In genomic region chr1:109919271-109919670, GRCh38 we compare ENCODE assay signal across 18 cellular contexts. TPM values are rescaled to one million over a fixed set of nuclear protein-coding genes. Genes with fewer than 3 reads are reported as not detected.
DNase-seq lines count a peak whose midpoint lies in the region; ATAC-seq and TF ChIP-seq lines count a peak whose summit lies in the region.
"Had no signal": no experiment of that assay in that cellular context is flagged by ENCODE, and none has a peak within 500 bp of the region (broad histone marks: within the 10 kb centered on the region; RNA-seq: fewer than 3 reads in every experiment).

No MANE protein-coding gene starts in this region.

- no peak overlapping the region for H3K9ac ChIP-seq in neuronal stem cell (ENCODE audit: low read depth, low read length, poor library complexity)

- H3K9me3 ChIP-seq in left ventricle myocardium inferior (replicated peaks) = no peaks in the 10 kb centered on the region
- peaks cover 0 to 3% of the 10 kb centered on the region in 2 donors for H3K9me3 ChIP-seq in neuronal stem cell (replicated peaks in 1 of 2; ENCODE audit: control insufficient read depth in 2 of 2, insufficient read depth in 1 of 2, low read depth in 1 of 2, low read length in 2 of 2)
- H3K9me3 ChIP-seq: HAP-1, SJSA1 had no signal

- WGBS in neuronal stem cell (ENCODE audit: extremely low coverage in 2 of 2, insufficient read length in 2 of 2, insufficient replicate concordance in 1 of 2), 2 donors = no CpG with 5 or more reads among the region's 5 CpGs

- DNase-seq in cardiac septum (ENCODE audit: low spot score) (peak; percentile 29), left ventricle myocardium inferior (no peak), iris pigment epithelial cell (ENCODE audit: low read depth) (peak; percentile 16), neuronal stem cell (ENCODE audit: low spot score) (no peak)
- DNase-seq in activated T-helper 1 cell treated with anti-CD3 and anti-CD28 coated beads, Interleukin-12 subunit alpha, Interleukin-12 subunit beta, Interleukin-2, Interleukin-4 antibody, amounts not matched to agents 30 ng/mL and 10 ng/mL and 1 ng/mL, durations not matched to agents 14 hours and 24 hours and 36 hours (ENCODE audit: low spot score) = no peak
- DNase-seq: CD8-positive, alpha-beta T cell; DND-41; GDM1; Kasumi-1; NCI-H1092; NCI-H2227 treated with DMSO at 0.1 percent for 48 hours; NCI-H526; NK-92 treated with Interleukin-12 subunit alpha and Interleukin-12 subunit beta, amount 100 ng/mL, for 24 hours had no signal

- no peak overlapping the region for H3K27ac ChIP-seq in left ventricle myocardium inferior (replicated peaks)
- no peak overlapping the region for H3K27ac ChIP-seq in neuronal stem cell (replicated peaks; ENCODE audit: low read length)
- H3K27ac ChIP-seq: SJSA1 had no signal

- ATAC-seq in GM21786 (IDR thresholded peaks at IDR 0.05; ENCODE audit: unreplicated experiment) (no peak), GM19351 (IDR thresholded peaks at IDR 0.05; ENCODE audit: unreplicated experiment) (no peak)
- ATAC-seq: CD8-positive, alpha-beta T cell had no signal

- peak overlapping the region; percentile 58 for H3K27ac Mint-ChIP-seq in activated T-helper 1 cell treated with anti-CD3 and anti-CD28 coated beads, Interleukin-12 subunit alpha, Interleukin-12 subunit beta, Interleukin-2, Interleukin-4 antibody, amounts not matched to agents 30 ng/mL and 10 ng/mL and 1 ng/mL, durations not matched to agents 14 hours and 24 hours and 36 hours
- H3K27ac Mint-ChIP-seq: B cell; CD8-positive, alpha-beta T cell had no signal

- H3K36me3 ChIP-seq in left ventricle myocardium inferior (peaks cover 98% of the 10 kb centered on the region), neuronal stem cell (replicated peaks in 1 of 2; ENCODE audit: control insufficient read depth in 2 of 2, insufficient read depth in 2 of 2, low read length in 2 of 2) (peaks cover 26 to 92% of the 10 kb centered on the region in 2 donors)

- H3K4me3 Mint-ChIP-seq in activated T-helper 1 cell treated with anti-CD3 and anti-CD28 coated beads, Interleukin-12 subunit alpha, Interleukin-12 subunit beta, Interleukin-2, Interleukin-4 antibody, amounts not matched to agents 30 ng/mL and 10 ng/mL and 1 ng/mL, durations not matched to agents 14 hours and 24 hours and 36 hours = no peak overlapping the region
- H3K4me3 Mint-ChIP-seq: B cell; CD8-positive, alpha-beta T cell had no signal

- H4K91ac ChIP-seq in neuronal stem cell (ENCODE audit: low read depth, low read length, poor library complexity) = no peak overlapping the region

- TF ChIP-seq CTCF in left ventricle myocardium inferior (IDR thresholded peaks at IDR 0.05; ENCODE audit: borderline replicate concordance) = no peak

- H3K27me3 Mint-ChIP-seq in activated T-helper 1 cell treated with anti-CD3 and anti-CD28 coated beads, Interleukin-12 subunit alpha, Interleukin-12 subunit beta, Interleukin-2, Interleukin-4 antibody, amounts not matched to agents 30 ng/mL and 10 ng/mL and 1 ng/mL, durations not matched to agents 14 hours and 24 hours and 36 hours (ENCODE audit: insufficient read depth) = no peaks in the 10 kb centered on the region

- H2BK120ac ChIP-seq in neuronal stem cell (ENCODE audit: low read depth, low read length) = no peak overlapping the region

- no peak overlapping the region for H2AFZ ChIP-seq in neuronal stem cell (ENCODE audit: low read length)

- intact Hi-C loops in cardiac septum (cut with DNase I) = no loop called here
- intact Hi-C loops in left ventricle myocardium inferior (cut with micrococcal nuclease) = loop anchor here (10.0 kb wide), 2 partner anchors 56 to 104 kb away; no protein-coding TSS in a partner anchor
- intact Hi-C loops in activated T-helper 1 cell treated with anti-CD3 and anti-CD28 coated beads, Interleukin-12 subunit alpha, Interleukin-12 subunit beta, Interleukin-2, Interleukin-4 antibody, amounts not matched to agents 30 ng/mL and 10 ng/mL and 1 ng/mL, durations not matched to agents 14 hours and 24 hours and 36 hours (cut with micrococcal nuclease) = no loop called here

- H3K18ac ChIP-seq in neuronal stem cell (ENCODE audit: low read length) = no peak overlapping the region

- no peak overlapping the region for H3K4me2 ChIP-seq in neuronal stem cell (ENCODE audit: insufficient read depth, low read length, poor library complexity, severe bottlenecking)

- peaks cover 77% of the 10 kb centered on the region for H3K36me3 Mint-ChIP-seq in activated T-helper 1 cell treated with anti-CD3 and anti-CD28 coated beads, Interleukin-12 subunit alpha, Interleukin-12 subunit beta, Interleukin-2, Interleukin-4 antibody, amounts not matched to agents 30 ng/mL and 10 ng/mL and 1 ng/mL, durations not matched to agents 14 hours and 24 hours and 36 hours (ENCODE audit: low read depth)

- no peaks in the 10 kb centered on the region for H3K9me3 Mint-ChIP-seq in activated T-helper 1 cell treated with anti-CD3 and anti-CD28 coated beads, Interleukin-12 subunit alpha, Interleukin-12 subunit beta, Interleukin-2, Interleukin-4 antibody, amounts not matched to agents 30 ng/mL and 10 ng/mL and 1 ng/mL, durations not matched to agents 14 hours and 24 hours and 36 hours
- H3K9me3 Mint-ChIP-seq: CD8-positive, alpha-beta T cell had no signal

- H4K8ac ChIP-seq in neuronal stem cell (ENCODE audit: low read depth, low read length) = no peak overlapping the region

- no peak overlapping the region for H3K23ac ChIP-seq in neuronal stem cell (ENCODE audit: low read depth, low read length, poor library complexity)

- peaks cover 7% of the 10 kb centered on the region for H3K79me1 ChIP-seq in neuronal stem cell (ENCODE audit: low read depth, low read length)

- H3K4ac ChIP-seq in neuronal stem cell (ENCODE audit: low read length) = no peak overlapping the region

- H2AK5ac ChIP-seq in neuronal stem cell (ENCODE audit: low read depth, low read length) = no peak overlapping the region

- no peak overlapping the region for H2BK15ac ChIP-seq in neuronal stem cell (ENCODE audit: low read length)

- peaks cover 46% of the 10 kb centered on the region for H3K4me1 ChIP-seq in left ventricle myocardium inferior
- no peaks in the 10 kb centered on the region for H3K4me1 ChIP-seq in neuronal stem cell (ENCODE audit: control insufficient read depth in 2 of 2, insufficient read depth in 1 of 2, low read depth in 1 of 2, low read length in 2 of 2)
- H3K4me1 ChIP-seq: HAP-1 had no signal

- no peak overlapping the region for H3K14ac ChIP-seq in neuronal stem cell (ENCODE audit: low read length)

- H2BK5ac ChIP-seq in neuronal stem cell (ENCODE audit: low read length) = no peak overlapping the region

- H2BK12ac ChIP-seq in neuronal stem cell (ENCODE audit: low read length) = no peak overlapping the region

- peaks cover 53% of the 10 kb centered on the region for H3K4me1 Mint-ChIP-seq in activated T-helper 1 cell treated with anti-CD3 and anti-CD28 coated beads, Interleukin-12 subunit alpha, Interleukin-12 subunit beta, Interleukin-2, Interleukin-4 antibody, amounts not matched to agents 30 ng/mL and 10 ng/mL and 1 ng/mL, durations not matched to agents 14 hours and 24 hours and 36 hours (ENCODE audit: low read depth)
- H3K4me1 Mint-ChIP-seq: B cell had no signal

- no peaks in the 10 kb centered on the region for H3K27me3 ChIP-seq in left ventricle myocardium inferior (ENCODE audit: low read depth)
- H3K27me3 ChIP-seq in neuronal stem cell (ENCODE audit: control insufficient read depth in 3 of 3, insufficient read depth in 3 of 3, low read depth in 1 of 3, low read length in 3 of 3) = no peaks in the 10 kb centered on the region
- H3K27me3 ChIP-seq: SJSA1 had no signal

- H3K4me3 ChIP-seq in left ventricle myocardium inferior (no peak overlapping the region), neuronal stem cell (ENCODE audit: low read length in 2 of 2) (no peak overlapping the region)
- H3K4me3 ChIP-seq: HAP-1, SJSA1 had no signal

RNA-seq across cellular contexts. Expression of gene CSF1, which starts 8.6 kb away (rescaled TPM):
- total RNA-seq in cardiac septum = 16.7 TPM
- total RNA-seq in left ventricle myocardium inferior = 13.9 TPM
- 269 and 275 TPM in 2 replicates for total RNA-seq in activated T-helper 1 cell treated with anti-CD3 and anti-CD28 coated beads, Interleukin-12 subunit alpha, Interleukin-12 subunit beta, Interleukin-2, Interleukin-4 antibody, amounts not matched to agents 30 ng/mL and 10 ng/mL and 1 ng/mL, durations not matched to agents 14 hours and 24 hours and 36 hours
- 4.5 TPM for polyA plus RNA-seq in neuronal stem cell (2013, experiment 1 of 2)
- 4.4 TPM for polyA plus RNA-seq in neuronal stem cell (2013, experiment 2 of 2)

Comparison
In these comparisons a context has a peak if more than half of its experiments do, and no peak if none do; other contexts are left out.
1. DNase-seq: peak in cardiac septum (single experiment) and iris pigment epithelial cell (single experiment); none in left ventricle myocardium inferior (single experiment), activated T-helper 1 cell treated with anti-CD3 and anti-CD28 coated beads, Interleukin-12 subunit alpha, Interleukin-12 subunit beta, Interleukin-2, Interleukin-4 antibody, amounts not matched to agents 30 ng/mL and 10 ng/mL and 1 ng/mL, durations not matched to agents 14 hours and 24 hours and 36 hours (single experiment) and neuronal stem cell (single experiment).
2. RNA of gene CSF1, which starts 8.6 kb away (total RNA-seq): 269 to 275 TPM in activated T-helper 1 cell treated with anti-CD3 and anti-CD28 coated beads, Interleukin-12 subunit alpha, Interleukin-12 subunit beta, Interleukin-2, Interleukin-4 antibody, amounts not matched to agents 30 ng/mL and 10 ng/mL and 1 ng/mL, durations not matched to agents 14 hours and 24 hours and 36 hours; 16.7 TPM in cardiac septum (single experiment) and 13.9 TPM in left ventricle myocardium inferior (single experiment); every median in the first group is over 10 times any median in the second.